ENCODE assay signal across 9 cellular contexts in genomic region chr1:228090613-228091081, GRCh38. TPM values are rescaled to one million over a fixed set of nuclear protein-coding genes. Genes with fewer than 3 reads are reported as not detected.
DNase-seq lines count a peak whose midpoint lies in the region; ATAC-seq lines count a peak whose summit lies in the region.
"Had no signal": no experiment of that assay in that cellular context is flagged by ENCODE, and none has a peak within 500 bp of the region (broad histone marks: within the 10 kb centered on the region; RNA-seq: fewer than 3 reads in every experiment).

No MANE protein-coding gene starts in this region.

- H3K27ac ChIP-seq in BLaER1 treated with 17β-estradiol and CSF1 and Interleukin-3, amounts not matched to agents 10 nM and 100 nM, result peak overlapping the region in 3 of 11 experiments; percentile 29 to 64 (median 35); a peak in 1 of 22 replicates

- H3K4me2 ChIP-seq in BLaER1 treated with 17β-estradiol and CSF1 and Interleukin-3, amounts not matched to agents 10 nM and 100 nM, result peak overlapping the region; percentile 90 to 98 (median 97); a peak in 21 of 22 replicates

- peak overlapping the region in 3 of 11 experiments; percentile 23 to 56 (median 33); a peak in 1 of 22 replicates for H3K9ac ChIP-seq in BLaER1 treated with 17β-estradiol and CSF1 and Interleukin-3, amounts not matched to agents 10 nM and 100 nM

- peaks cover 15 to 57% (median 55%) of the 10 kb centered on the region in 11 experiments for H3K9me3 ChIP-seq in BLaER1 treated with 17β-estradiol and CSF1 and Interleukin-3, amounts not matched to agents 10 nM and 100 nM (replicated peaks in 1 of 11)

- H3K4me3 ChIP-seq in BLaER1 treated with 17β-estradiol and CSF1 and Interleukin-3, amounts not matched to agents 10 nM and 100 nM, result peak overlapping the region in 3 of 10 experiments; percentile 6 to 38 (median 18); a peak in 1 of 20 replicates
- H3K4me3 ChIP-seq: lung had no signal

- ATAC-seq in HG03442 (IDR thresholded peaks at IDR 0.05; ENCODE audit: unreplicated experiment) (peak; percentile 42), HG03378 (IDR thresholded peaks at IDR 0.05; ENCODE audit: unreplicated experiment) (no peak), HG02763 (IDR thresholded peaks at IDR 0.05; ENCODE audit: unreplicated experiment) (no peak), HG03521 (IDR thresholded peaks at IDR 0.05; ENCODE audit: unreplicated experiment) (no peak)

- H4K20me1 ChIP-seq in BLaER1 treated with 17β-estradiol and CSF1 and Interleukin-3, amounts not matched to agents 10 nM and 100 nM, result peaks cover 100% of the 10 kb centered on the region in 11 experiments

- peaks cover 50 to 80% (median 52%) of the 10 kb centered on the region in 10 experiments for H3K4me1 ChIP-seq in BLaER1 treated with 17β-estradiol and CSF1 and Interleukin-3, amounts not matched to agents 10 nM and 100 nM

- DNase-seq in dermis blood vessel endothelial cell (peak; percentile 61), myocyte (ENCODE audit: low read depth) (peak; percentile 70), NCI-H446 (lab: John Stamatoyannopoulos, UW) (no peak)

- peaks cover 70 to 100% (median 96%) of the 10 kb centered on the region in 11 experiments for H3K36me3 ChIP-seq in BLaER1 treated with 17β-estradiol and CSF1 and Interleukin-3, amounts not matched to agents 10 nM and 100 nM

- no peaks in the 10 kb centered on the region for H3K27me3 ChIP-seq in BLaER1 treated with 17β-estradiol and CSF1 and Interleukin-3, amounts not matched to agents 10 nM and 100 nM

RNA-seq across cellular contexts. Expression of gene ARF1, which starts 8.1 kb away (rescaled TPM):
- 264 and 393 TPM in 2 replicates for total RNA-seq in dermis blood vessel endothelial cell
- total RNA-seq in myocyte, result 224 and 259 TPM in 2 replicates
- 608 TPM for polyA plus RNA-seq in myocyte (2012)

RNA-seq across cellular contexts. Expression of gene C1orf35, which starts 12.5 kb away (rescaled TPM):
- total RNA-seq in dermis blood vessel endothelial cell (12.1 and 18.5 TPM in 2 replicates), myocyte (8.1 and 9.3 TPM in 2 replicates)
- 14.5 TPM for polyA plus RNA-seq in myocyte (2012)

RNA-seq across cellular contexts. Expression of gene MRPL55, which starts 18.5 kb away (rescaled TPM):
- total RNA-seq in dermis blood vessel endothelial cell (54.3 and 55.7 TPM in 2 replicates), myocyte (67.0 and 82.8 TPM in 2 replicates)
- polyA plus RNA-seq in myocyte (2012), result 79.5 TPM

RNA-seq across cellular contexts. Expression of gene GUK1, which starts 49.4 kb away (rescaled TPM):
- 471 and 724 TPM in 2 replicates for total RNA-seq in dermis blood vessel endothelial cell
- total RNA-seq in myocyte, result 200 and 214 TPM in 2 replicates
- 336 TPM for polyA plus RNA-seq in myocyte (2012)

RNA-seq across cellular contexts. Expression of gene GJC2, which starts 59.1 kb away (rescaled TPM):
- 5.0 and 5.8 TPM in 2 replicates for total RNA-seq in dermis blood vessel endothelial cell
- 0.26 and 0.80 TPM in 2 replicates for total RNA-seq in myocyte
- polyA plus RNA-seq in myocyte (2012), result 1.1 TPM

Comparison
In these comparisons a context has a peak if more than half of its experiments do, and no peak if none do; other contexts are left out.
1. DNase-seq: peak in dermis blood vessel endothelial cell (single experiment) and myocyte (single experiment); none in NCI-H446 (0 of 2).